ENCODE assay signal across 1 cellular context in genomic region chr5:5524327-5524726, GRCh38.
TF ChIP-seq lines count a peak whose summit lies in the region.

No MANE protein-coding gene starts in this region.

TF ChIP-seq in IMR-90, 13 proteins besides CTCF, POLR2A, EP300 and RAD21:
- TF ChIP-seq SMC3 (IDR thresholded peaks at IDR 0.05; ENCODE audit: low read depth, low read length), result no peak
- no peak for TF ChIP-seq USF2 (IDR thresholded peaks at IDR 0.05; ENCODE audit: low read depth, low read length)
- TF ChIP-seq CEBPB (IDR thresholded peaks at IDR 0.05; ENCODE audit: low read depth, low read length), result no peak
- no peak for TF ChIP-seq ELK1 (IDR thresholded peaks at IDR 0.05; ENCODE audit: borderline replicate concordance, low read depth, low read length)
- TF ChIP-seq NFE2L2 (IDR thresholded peaks at IDR 0.05; ENCODE audit: low read depth, low read length), result no peak
- no peak for TF ChIP-seq MAZ (IDR thresholded peaks at IDR 0.05; ENCODE audit: borderline replicate concordance, low read depth, low read length)
- no peak for TF ChIP-seq CHD1 (IDR thresholded peaks at IDR 0.05; ENCODE audit: low read depth, low read length)
- TF ChIP-seq RCOR1 (IDR thresholded peaks at IDR 0.05; ENCODE audit: insufficient replicate concordance, low read length), result no peak
- no peak for TF ChIP-seq BHLHE40 (IDR thresholded peaks at IDR 0.05; ENCODE audit: low read depth, low read length)
